8 cellular contexts compared by ENCODE assay signal in the genomic region with DNA sequence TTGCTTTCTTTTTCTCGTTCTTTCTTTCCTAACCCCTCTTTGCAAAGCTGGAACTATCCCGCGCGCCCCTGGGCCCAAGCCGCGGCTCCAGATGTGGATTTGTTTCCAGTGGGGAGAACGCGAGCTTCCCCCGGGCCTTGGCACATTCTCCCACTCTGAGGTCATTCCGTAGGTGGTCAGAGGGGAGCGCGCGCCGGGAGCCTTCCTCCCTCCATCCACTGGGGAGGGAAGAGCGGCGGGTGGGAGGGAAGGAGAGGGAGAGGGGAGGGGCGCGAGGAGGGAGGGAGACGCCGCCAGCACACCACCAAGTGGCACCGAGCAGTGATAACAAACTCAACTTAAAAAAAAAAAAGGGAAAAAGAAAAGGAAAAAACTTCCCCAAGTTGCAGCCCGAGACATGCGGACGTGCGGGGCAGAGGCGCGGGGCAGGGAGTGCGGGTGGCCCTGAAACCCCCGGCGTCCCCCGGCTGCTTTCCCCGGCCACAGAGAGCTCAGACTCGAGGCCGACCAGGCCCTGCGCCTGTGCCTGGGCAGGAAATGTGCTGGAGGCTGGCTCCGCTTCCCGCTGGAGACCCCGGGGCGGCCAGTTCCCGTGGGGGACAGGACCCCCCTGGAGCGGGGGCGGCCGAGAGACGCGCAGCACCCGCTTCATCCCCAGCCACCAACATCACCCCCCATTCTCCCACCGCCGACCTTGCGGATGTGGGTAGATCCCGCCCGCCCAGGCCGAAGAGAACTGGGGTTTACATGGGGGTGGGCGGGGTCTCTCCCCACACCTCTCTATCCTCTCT. TPM values are rescaled to one million over a fixed set of nuclear protein-coding genes. Genes with fewer than 3 reads are reported as not detected.
DNase-seq lines count a peak whose midpoint lies in the region; ATAC-seq and TF ChIP-seq lines count a peak whose summit lies in the region.

No MANE protein-coding gene starts in this region.

- H3K27ac ChIP-seq in epithelial cell of prostate (peak overlapping the region; percentile 98), subcutaneous abdominal adipose tissue (ENCODE audit: low read depth, low read length) (peak overlapping the region; percentile 90)

- peaks cover 32% of the 10 kb centered on the region for H3K4me1 Mint-ChIP-seq in activated CD8-positive, alpha-beta T cell treated with anti-CD3 and anti-CD28 coated beads, Interleukin-2, amount 10 ng/mL, durations not matched to agents 7 days and 5 days (ENCODE audit: low read depth)
- peaks cover 29% of the 10 kb centered on the region for H3K4me1 Mint-ChIP-seq in mesothelial cell of epicardium

- peak; percentile 51 to 72 for DNase-seq in NCI-H524 (lab: John Stamatoyannopoulos, UW)
- DNase-seq in NCI-H524 treated with DMSO at 0.1 percent for 48 hours (lab: John Stamatoyannopoulos, UW) = no peak
- peak; percentile 53 for DNase-seq in NB4 (ENCODE audit: low read depth)
- DNase-seq in activated CD8-positive, alpha-beta T cell treated with anti-CD3 and anti-CD28 coated beads, Interleukin-2, amount 10 ng/mL, durations not matched to agents 7 days and 5 days = peak; percentile 68
- DNase-seq in epithelial cell of prostate (ENCODE audit: low read depth, low spot score) = no peak
- DNase-seq in mesothelial cell of epicardium (ENCODE audit: low spot score in 2 of 2, unreplicated experiment in 2 of 2) = peak; percentile 50 to 67
- no peak for DNase-seq in NCI-H146 treated with DMSO at 0.1 percent for 48 hours (lab: John Stamatoyannopoulos, UW; ENCODE audit: unreplicated experiment)

- no peaks in the 10 kb centered on the region for H3K36me3 ChIP-seq in subcutaneous abdominal adipose tissue (ENCODE audit: control insufficient read depth in 5 of 5, insufficient read depth in 5 of 5, low read length in 5 of 5)

- H3K9me3 Mint-ChIP-seq in activated CD8-positive, alpha-beta T cell treated with anti-CD3 and anti-CD28 coated beads, Interleukin-2, amount 10 ng/mL, durations not matched to agents 7 days and 5 days (ENCODE audit: insufficient read depth) = no peaks in the 10 kb centered on the region
- no peaks in the 10 kb centered on the region for H3K9me3 Mint-ChIP-seq in mesothelial cell of epicardium

- no peaks in the 10 kb centered on the region for H3K9me3 ChIP-seq in subcutaneous abdominal adipose tissue (ENCODE audit: control insufficient read depth in 5 of 5, low read length in 5 of 5)

- peaks cover 0 to 12% (median 4%) of the 10 kb centered on the region in 5 donors for H3K27me3 ChIP-seq in subcutaneous abdominal adipose tissue (ENCODE audit: control insufficient read depth in 5 of 5, insufficient read depth in 4 of 5, low read length in 5 of 5)

- H3K4me1 ChIP-seq in subcutaneous abdominal adipose tissue (ENCODE audit: control insufficient read depth in 5 of 5, insufficient read depth in 5 of 5, low read length in 5 of 5) = peaks cover 0 to 60% (median 49%) of the 10 kb centered on the region in 5 donors

- ATAC-seq in activated CD8-positive, alpha-beta T cell treated with anti-CD3 and anti-CD28 coated beads, Interleukin-2, amount 10 ng/mL, durations not matched to agents 7 days and 5 days = peak; percentile 6

- CTCF ChIA-PET in activated CD8-positive, alpha-beta T cell treated with anti-CD3 and anti-CD28 coated beads, Interleukin-2, amount 10 ng/mL, durations not matched to agents 7 days and 5 days (lab: Charles Lee) = interaction anchor here (0.6 to 12.2 kb wide), 33 partner anchors 10 to 1399 kb away, joined by 3 to 190 read pairs (median 7); a partner anchor contains a TSS

- no peak for TF ChIP-seq POLR2A in NB4 (IDR thresholded peaks at IDR 0.05; ENCODE audit: extremely low read depth, insufficient read length)

- POLR2A ChIA-PET in activated CD8-positive, alpha-beta T cell treated with anti-CD3 and anti-CD28 coated beads, Interleukin-2, amount 10 ng/mL, durations not matched to agents 7 days and 5 days (lab: Charles Lee) = interaction anchor here (0.7 to 1.4 kb wide), 8 partner anchors 11 to 436 kb away, joined by 3 to 6 read pairs (median 4); no protein-coding TSS in a partner anchor

- peak overlapping the region; percentile 88 for H3K27ac Mint-ChIP-seq in activated CD8-positive, alpha-beta T cell treated with anti-CD3 and anti-CD28 coated beads, Interleukin-2, amount 10 ng/mL, durations not matched to agents 7 days and 5 days
- peak overlapping the region; percentile 99 for H3K27ac Mint-ChIP-seq in mesothelial cell of epicardium

- no peaks in the 10 kb centered on the region for H3K36me3 Mint-ChIP-seq in activated CD8-positive, alpha-beta T cell treated with anti-CD3 and anti-CD28 coated beads, Interleukin-2, amount 10 ng/mL, durations not matched to agents 7 days and 5 days (ENCODE audit: low read depth)
- no peaks in the 10 kb centered on the region for H3K36me3 Mint-ChIP-seq in mesothelial cell of epicardium

- H3K27me3 Mint-ChIP-seq in activated CD8-positive, alpha-beta T cell treated with anti-CD3 and anti-CD28 coated beads, Interleukin-2, amount 10 ng/mL, durations not matched to agents 7 days and 5 days (ENCODE audit: low read depth) = peaks cover 17% of the 10 kb centered on the region
- peaks cover 3% of the 10 kb centered on the region for H3K27me3 Mint-ChIP-seq in mesothelial cell of epicardium (ENCODE audit: low read depth)

- peak overlapping the region; percentile 82 for H3K4me3 Mint-ChIP-seq in activated CD8-positive, alpha-beta T cell treated with anti-CD3 and anti-CD28 coated beads, Interleukin-2, amount 10 ng/mL, durations not matched to agents 7 days and 5 days
- H3K4me3 Mint-ChIP-seq in mesothelial cell of epicardium = peak overlapping the region; percentile 88

- H3K9ac ChIP-seq in subcutaneous abdominal adipose tissue (ENCODE audit: low read length in 5 of 5) = peak overlapping the region in 4 of 5 donors; percentile 75 to 87 (median 86)

- H3K4me3 ChIP-seq in NB4 (ENCODE audit: low read depth, low read length) (peak overlapping the region; percentile 32), subcutaneous abdominal adipose tissue (ENCODE audit: low read depth in 1 of 5, low read length in 5 of 5) (peak overlapping the region; percentile 70 to 96 (median 82))

- TF ChIP-seq CTCF in NB4 (IDR thresholded peaks at IDR 0.05; ENCODE audit: low read depth, low read length) (peak; percentile 5), mesothelial cell of epicardium (IDR thresholded peaks at IDR 0.05; ENCODE audit: unreplicated experiment) (no peak)

RNA-seq across cellular contexts. Expression of a gene that starts 3.1 kb away (rescaled TPM):
- 1 to 10 TPM; 6.0 to 6.1 TPM for total RNA-seq in activated CD8-positive, alpha-beta T cell treated with anti-CD3 and anti-CD28 coated beads, Interleukin-2, amount 10 ng/mL, durations not matched to agents 7 days and 5 days
- total RNA-seq in mesothelial cell of epicardium = 31.3 to 34.7 TPM (median 31.9 TPM) in 3 replicates

Comparison
In these comparisons a context has a peak if more than half of its experiments do, and no peak if none do; other contexts are left out.
1. DNase-seq: peak in NCI-H524 (2 of 2), NB4 (single experiment), activated CD8-positive, alpha-beta T cell treated with anti-CD3 and anti-CD28 coated beads, Interleukin-2, amount 10 ng/mL, durations not matched to agents 7 days and 5 days (single experiment) and mesothelial cell of epicardium (2 of 2); none in NCI-H524 treated with DMSO at 0.1 percent for 48 hours (single experiment), epithelial cell of prostate (single experiment) and NCI-H146 treated with DMSO at 0.1 percent for 48 hours (single experiment).